ENCODE assay signal across 8 cellular contexts in the genomic region with DNA sequence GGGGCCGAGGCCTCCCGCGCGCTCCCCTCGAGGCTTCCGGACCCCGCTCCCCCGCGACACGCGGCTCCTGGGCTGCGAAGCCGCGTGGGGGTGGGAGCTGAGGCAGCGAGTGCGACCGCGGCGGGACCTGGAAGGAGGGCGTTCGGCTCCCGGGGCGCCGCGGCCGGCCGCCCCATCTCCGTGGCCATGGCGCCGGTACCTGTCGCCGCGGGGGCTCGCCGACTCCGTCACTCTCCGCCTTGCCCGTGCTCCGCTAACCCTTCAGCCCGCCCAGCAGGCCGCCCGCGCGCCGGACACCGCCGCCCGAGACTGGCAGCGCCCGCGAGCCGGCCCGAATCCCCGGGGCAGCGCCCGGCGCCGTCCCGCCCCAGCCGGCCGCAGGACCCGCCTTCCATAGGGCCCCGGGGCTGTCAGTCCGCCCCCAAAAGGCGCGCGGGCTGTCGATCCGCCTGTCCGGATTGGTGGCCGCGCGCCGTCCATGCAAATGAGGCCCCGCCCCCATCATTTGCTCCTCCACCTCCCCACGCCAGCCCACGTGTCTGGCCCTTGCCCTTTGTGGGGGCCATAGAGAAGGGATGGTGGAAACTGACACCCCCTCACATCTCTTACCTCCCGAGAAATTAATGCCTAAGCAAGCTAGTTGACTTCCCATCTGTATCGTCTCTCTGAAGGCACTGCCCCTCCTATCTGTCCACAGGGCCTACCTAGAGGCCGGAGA. TPM values are rescaled to one million over a fixed set of nuclear protein-coding genes. Genes with fewer than 3 reads are reported as not detected.
DNase-seq lines count a peak whose midpoint lies in the region; ATAC-seq and TF ChIP-seq lines count a peak whose summit lies in the region.

FKBP5 (minus strand) TSS at position 311 of the 718 bp plus-strand sequence. CDS start 46,091 bp downstream, outside the sequence.

- H3K9me3 Mint-ChIP-seq in endodermal cell, result no peaks in the 10 kb centered on the region

- DNase-seq in NK-92 treated with Interleukin-12 subunit alpha and Interleukin-12 subunit beta, amount 100 ng/mL, for 24 hours (lab: John Stamatoyannopoulos, UW), result peak; percentile 93
- peak; percentile 57 for DNase-seq in activated CD8-positive, alpha-beta memory T cell treated with anti-CD3 and anti-CD28 coated beads, Interleukin-2, amount 50 U/mL, for 1 hour (ENCODE audit: extremely low read depth)
- peak; percentile 96 for DNase-seq in endodermal cell
- peak; percentile 75 to 77 for DNase-seq in stimulated activated CD8-positive, alpha-beta memory T cell treated with anti-CD3 and anti-CD28 coated beads, Interleukin-15, amount 100 ng/mL, for 4 hours (ENCODE audit: low read depth in 2 of 2)

- ATAC-seq in HG03432 (IDR thresholded peaks at IDR 0.05; ENCODE audit: unreplicated experiment), result peak; percentile 87

- H3K9me3 ChIP-seq in BLaER1 (no peaks in the 10 kb centered on the region), endodermal cell (ENCODE audit: control insufficient read depth, low read length) (no peaks in the 10 kb centered on the region), mesodermal cell (ENCODE audit: control insufficient read depth, low read length) (peaks cover 2% of the 10 kb centered on the region)

- H3K4me2 ChIP-seq in BLaER1, result peak within 1 kb of the TSS; percentile 64

- H3K27ac Mint-ChIP-seq in endodermal cell, result no peak within 1 kb of the TSS

- TF ChIP-seq POLR2A in GM19193 (IDR thresholded peaks at IDR 0.05; ENCODE audit: extremely low read depth, insufficient read depth, insufficient read length), result peak; percentile 89

- peaks cover 5% of the 10 kb centered on the region; the same call in 1 of the 2 replicates for H3K36me3 ChIP-seq in BLaER1
- H3K36me3 ChIP-seq in endodermal cell (ENCODE audit: control insufficient read depth, insufficient read depth, low read length), result no peaks in the 10 kb centered on the region
- H3K36me3 ChIP-seq in mesodermal cell (ENCODE audit: control insufficient read depth, insufficient read depth, low read length), result peaks cover 3% of the 10 kb centered on the region

- peak within 1 kb of the TSS; percentile 68 for H3K4me3 Mint-ChIP-seq in endodermal cell

- peaks cover 7% of the 10 kb centered on the region for H3K4me1 Mint-ChIP-seq in endodermal cell

- H3K27me3 Mint-ChIP-seq in endodermal cell (ENCODE audit: insufficient read depth), result peaks cover 10% of the 10 kb centered on the region

- WGBS in endodermal cell (ENCODE audit: insufficient coverage in 1 of 2, insufficient read length in 1 of 2), 2 experiments, result 2 to 6% methylated on average over 20 to 80 of the region's 80 CpGs
- 3 to 6% methylated on average over 29 to 59 of the region's 80 CpGs for WGBS in mesodermal cell (ENCODE audit: insufficient coverage in 2 of 2), 2 experiments

- H3K9ac ChIP-seq in BLaER1 (peak within 1 kb of the TSS; percentile 94), endodermal cell (ENCODE audit: extremely low read depth, low read length, poor library complexity, severe bottlenecking) (peak within 1 kb of the TSS; percentile 28)

- no peak for TF ChIP-seq CTCF in endodermal cell (conservative IDR thresholded peaks at IDR 0.05)

- H3K27ac ChIP-seq in BLaER1 (peak within 1 kb of the TSS; percentile 92), endodermal cell (ENCODE audit: low read depth, low read length) (no peak within 1 kb of the TSS), mesodermal cell (ENCODE audit: low read depth, low read length, severe bottlenecking) (no peak within 1 kb of the TSS)

- H3K27me3 ChIP-seq in BLaER1, result no peaks in the 10 kb centered on the region
- peaks cover 12% of the 10 kb centered on the region for H3K27me3 ChIP-seq in endodermal cell (ENCODE audit: control insufficient read depth, insufficient read depth, low read length, poor library complexity, severe bottlenecking)

- H4K20me1 ChIP-seq in BLaER1, result peaks cover 39% of the 10 kb centered on the region

- peaks cover 22% of the 10 kb centered on the region for H3K4me1 ChIP-seq in BLaER1
- H3K4me1 ChIP-seq in endodermal cell (ENCODE audit: control insufficient read depth, insufficient read depth, low read length), result peaks cover 4% of the 10 kb centered on the region
- H3K4me1 ChIP-seq in mesodermal cell (ENCODE audit: control insufficient read depth, insufficient read depth, low read length, poor library complexity, severe bottlenecking), result peaks cover 4% of the 10 kb centered on the region

- no peaks in the 10 kb centered on the region for H3K36me3 Mint-ChIP-seq in endodermal cell (ENCODE audit: low read depth)

- H3K4me3 ChIP-seq in BLaER1 (peak within 1 kb of the TSS; percentile 98), endodermal cell (ENCODE audit: low read length) (peak within 1 kb of the TSS; percentile 91), mesodermal cell (ENCODE audit: extremely low read depth, insufficient read depth, low read length, poor library complexity, severe bottlenecking) (peak within 1 kb of the TSS; percentile 68)

RNA-seq across cellular contexts. Expression of gene FKBP5, which starts in this region (rescaled TPM):
- 10 to 100 TPM; 27.0 to 53.3 TPM for total RNA-seq in endodermal cell
- polyA plus RNA-seq in endodermal cell (2013, experiment 1 of 2), result 22.6 TPM
- 22.4 TPM for polyA plus RNA-seq in endodermal cell (2013, experiment 2 of 2)
- polyA plus RNA-seq in mesodermal cell (2013, experiment 1 of 2), result 19.1 TPM
- 18.8 TPM for polyA plus RNA-seq in mesodermal cell (2013, experiment 2 of 2)
